14 cellular contexts compared by ENCODE assay signal in the genomic region with DNA sequence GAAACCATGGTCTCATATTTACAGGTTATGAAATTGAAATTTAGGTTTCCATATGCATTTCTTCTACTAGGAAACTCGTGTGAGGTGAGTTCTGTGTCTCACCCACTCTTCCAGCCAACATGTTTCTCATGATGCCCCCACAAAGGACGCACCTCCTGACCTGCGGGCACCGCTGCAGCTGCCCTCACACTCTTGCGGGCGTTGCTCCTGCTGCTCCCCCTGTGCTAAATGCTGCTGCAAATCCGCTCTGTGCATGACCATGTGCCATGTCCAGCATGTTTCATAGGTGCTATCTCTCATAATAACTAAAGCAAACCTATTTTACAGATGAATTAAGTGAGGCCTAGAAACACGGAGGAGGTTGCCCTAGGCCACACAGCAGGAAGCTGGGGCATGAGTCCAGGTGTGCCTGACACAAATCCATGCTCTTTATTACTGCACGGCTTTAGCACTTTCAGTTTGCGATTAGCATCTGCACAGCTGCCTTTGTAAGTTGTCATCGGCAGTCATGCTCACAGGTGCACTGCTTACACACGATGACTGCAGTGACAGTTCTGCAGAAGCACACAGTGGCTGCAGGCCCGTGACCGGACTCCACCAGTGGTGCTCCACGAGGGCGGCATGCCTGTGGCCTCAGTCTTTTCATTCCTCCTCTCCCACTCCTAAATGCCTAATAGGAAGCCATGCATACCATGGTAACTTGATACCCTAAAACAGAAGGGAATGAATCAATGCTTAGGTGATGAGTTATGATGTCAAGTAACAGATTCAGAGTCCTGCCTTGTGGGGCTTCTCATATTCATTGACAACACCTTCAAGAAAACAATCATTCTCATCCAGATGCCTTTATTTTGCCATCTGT. TPM values are rescaled to one million over a fixed set of nuclear protein-coding genes. Genes with fewer than 3 reads are reported as not detected.
"Had no signal": no experiment of that assay in that cellular context is flagged by ENCODE, and none has a peak within 500 bp of the region (broad histone marks: within the 10 kb centered on the region; RNA-seq: fewer than 3 reads in every experiment).

No MANE protein-coding gene starts in this region.

- H3K4me3 Mint-ChIP-seq: activated CD4-positive, alpha-beta memory T cell treated with anti-CD3 and anti-CD28 coated beads, Interleukin-2, amount 10 ng/mL, durations not matched to agents 7 days and 5 days; activated T-cell treated with anti-CD3 and anti-CD28 coated beads, Interleukin-2, amount 50 U/mL, for 72 hours; stimulated activated memory B cell treated with anti-CD40 and anti-IgM and Interleukin-4, amounts not matched to agents 10 μg/mL and 1 μg/mL and 100 μg/mL, for 72 hours had no signal

- DNase-seq: activated CD4-positive, alpha-beta memory T cell treated with anti-CD3 and anti-CD28 coated beads, Interleukin-2, amount 10 ng/mL, durations not matched to agents 7 days and 5 days; activated CD8-positive, alpha-beta memory T cell treated with anti-CD3 and anti-CD28 coated beads, Interleukin-2, amount 50 U/mL, for 4 hours; activated naive CD4-positive, alpha-beta T cell; activated T-cell treated with anti-CD3 and anti-CD28 coated beads, Interleukin-2, amount 50 U/mL, for 72 hours; aorta; foreskin melanocyte; head of caudate nucleus; left ventricle myocardium superior; mesendoderm; T-helper 9 cell; tibial artery; uterus had no signal

- ATAC-seq: activated T-cell treated with anti-CD3 and anti-CD28 coated beads, Interleukin-2, amount 50 U/mL, for 72 hours; left ventricle myocardium superior; stimulated activated memory B cell treated with anti-CD40 and anti-IgM and Interleukin-4, amounts not matched to agents 10 μg/mL and 1 μg/mL and 100 μg/mL, for 72 hours had no signal

- H3K27ac Mint-ChIP-seq: activated CD4-positive, alpha-beta memory T cell treated with anti-CD3 and anti-CD28 coated beads, Interleukin-2, amount 10 ng/mL, durations not matched to agents 7 days and 5 days; activated T-cell treated with anti-CD3 and anti-CD28 coated beads, Interleukin-2, amount 50 U/mL, for 72 hours; stimulated activated memory B cell treated with anti-CD40 and anti-IgM and Interleukin-4, amounts not matched to agents 10 μg/mL and 1 μg/mL and 100 μg/mL, for 72 hours had no signal

- H3K4me1 Mint-ChIP-seq: activated CD4-positive, alpha-beta memory T cell treated with anti-CD3 and anti-CD28 coated beads, Interleukin-2, amount 10 ng/mL, durations not matched to agents 7 days and 5 days; stimulated activated memory B cell treated with anti-CD40 and anti-IgM and Interleukin-4, amounts not matched to agents 10 μg/mL and 1 μg/mL and 100 μg/mL, for 72 hours had no signal

RNA-seq across cellular contexts. Expression of a gene that starts 14.9 kb away (rescaled TPM):
- total RNA-seq: activated CD4-positive, alpha-beta memory T cell treated with anti-CD3 and anti-CD28 coated beads, Interleukin-2, amount 10 ng/mL, durations not matched to agents 7 days and 5 days; activated T-cell treated with anti-CD3 and anti-CD28 coated beads, Interleukin-2, amount 50 U/mL, for 72 hours; endothelial cell of umbilical vein; left ventricle myocardium superior had no signal
